8 cellular contexts compared by ENCODE assay signal in the genomic region with DNA sequence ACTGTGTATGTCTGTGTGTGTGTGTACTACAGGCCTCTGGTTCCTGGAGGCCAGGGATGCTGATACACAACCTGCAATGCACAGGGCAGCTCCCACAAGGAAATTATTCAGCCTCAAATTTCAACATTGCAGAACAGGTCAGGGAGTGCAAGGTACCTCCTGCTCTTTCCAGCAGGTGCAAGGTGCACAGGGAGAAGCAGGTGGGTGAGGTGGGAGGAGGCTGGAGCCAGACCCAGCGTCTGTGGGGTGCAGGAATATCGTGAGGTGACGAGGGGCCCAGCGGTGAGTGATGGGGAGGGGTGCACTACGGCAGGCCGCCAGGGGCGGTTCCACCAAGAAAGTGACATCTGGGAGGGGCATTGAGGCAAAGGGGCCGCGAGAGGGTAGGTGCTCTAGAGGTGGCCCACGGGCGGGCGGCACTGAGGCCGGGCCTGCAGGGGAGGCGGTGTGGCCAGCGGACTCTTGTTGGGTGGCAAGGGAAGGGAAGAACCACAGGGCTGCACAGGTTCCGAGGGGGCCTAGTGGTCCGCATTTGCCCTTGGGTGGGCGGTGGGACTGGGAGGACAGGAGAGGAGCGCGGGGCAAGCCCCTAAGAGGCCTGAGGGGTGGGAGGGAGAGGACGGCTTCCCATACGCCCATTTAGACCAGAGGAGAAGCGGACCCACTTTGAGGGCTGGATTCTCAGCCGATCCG. TPM values are rescaled to one million over a fixed set of nuclear protein-coding genes. Genes with fewer than 3 reads are reported as not detected.
DNase-seq lines count a peak whose midpoint lies in the region; ATAC-seq and TF ChIP-seq lines count a peak whose summit lies in the region.
"Had no signal": no experiment of that assay in that cellular context is flagged by ENCODE, and none has a peak within 500 bp of the region (broad histone marks: within the 10 kb centered on the region; RNA-seq: fewer than 3 reads in every experiment).

No MANE protein-coding gene starts in this region.

- H3K27ac Mint-ChIP-seq in T-helper 17 cell: peak overlapping the region; percentile 62

- H3K4me1 ChIP-seq in DOHH2 (ENCODE audit: control insufficient read depth, low read length) (peaks cover 9% of the 10 kb centered on the region; the same call in 1 of the 2 replicates), gastroesophageal sphincter (peaks cover 0 to 20% (median 5%) of the 10 kb centered on the region in 3 donors), psoas muscle (no peaks in the 10 kb centered on the region)

- H4K20me1 ChIP-seq in DOHH2 (ENCODE audit: control insufficient read depth, insufficient read depth, low read depth, low read length): no peaks in the 10 kb centered on the region

- no peak for TF ChIP-seq CTCF in DOHH2 (IDR thresholded peaks at IDR 0.05; ENCODE audit: low read depth, low read length, poor library complexity, severe bottlenecking)
- TF ChIP-seq CTCF in gastroesophageal sphincter (IDR thresholded peaks at IDR 0.05): no peak
- TF ChIP-seq CTCF in psoas muscle (IDR thresholded peaks at IDR 0.05): no peak

- no peak for TF ChIP-seq EP300 in gastroesophageal sphincter (IDR thresholded peaks at IDR 0.05)

- no peak for ATAC-seq in T-helper 17 cell
- ATAC-seq in gastroesophageal sphincter: no peak
- no peak for ATAC-seq in psoas muscle
- ATAC-seq in GM21529 (IDR thresholded peaks at IDR 0.05; ENCODE audit: unreplicated experiment): no peak

- H3K4me3 Mint-ChIP-seq in T-helper 17 cell: peak overlapping the region; percentile 83

- peak overlapping the region; percentile 98; the same call in 1 of the 2 replicates for H3K4me2 ChIP-seq in DOHH2 (ENCODE audit: low read length)

- no peak for TF ChIP-seq POLR2A in gastroesophageal sphincter (IDR thresholded peaks at IDR 0.05)

- no peaks in the 10 kb centered on the region for H3K9me2 ChIP-seq in DOHH2 (replicated peaks; ENCODE audit: control insufficient read depth, low read length)

- H3K4me3 ChIP-seq in DOHH2 (ENCODE audit: low read length) (no peak overlapping the region), gastroesophageal sphincter (peak overlapping the region in 1 of 2 donors; percentile 66), psoas muscle (peak overlapping the region; percentile 70)

- DNase-seq in T-helper 17 cell: no peak
- DNase-seq in psoas muscle: no peak
- no peak for DNase-seq in caudate nucleus (lab: John Stamatoyannopoulos, UW)
- DNase-seq in NCI-H2107 (lab: John Stamatoyannopoulos, UW): no peak
- DNase-seq: NCI-H1694 treated with DMSO at 0.1 percent for 48 hours had no signal

- H3K27me3 ChIP-seq in DOHH2 (ENCODE audit: control insufficient read depth, low read length) (peaks cover 5% of the 10 kb centered on the region; the same call in 1 of the 2 replicates), gastroesophageal sphincter (peaks cover 26% of the 10 kb centered on the region), psoas muscle (ENCODE audit: insufficient read depth in 3 of 3, low read length in 2 of 3) (peaks cover 0 to 19% (median 0%) of the 10 kb centered on the region in 3 donors)

- H3K27me3 Mint-ChIP-seq in T-helper 17 cell: no peaks in the 10 kb centered on the region

- H3K4me1 Mint-ChIP-seq in T-helper 17 cell: peaks cover 3% of the 10 kb centered on the region

- no peaks in the 10 kb centered on the region for H3K36me3 Mint-ChIP-seq in T-helper 17 cell (ENCODE audit: low read depth)

- H3K9me3 ChIP-seq in DOHH2 (ENCODE audit: control insufficient read depth, insufficient read depth, low read length): no peaks in the 10 kb centered on the region
- H3K9me3 ChIP-seq in T-helper 17 cell (ENCODE audit: control insufficient read depth, low read length, poor library complexity, severe bottlenecking): no peaks in the 10 kb centered on the region
- no peaks in the 10 kb centered on the region for H3K9me3 ChIP-seq in gastroesophageal sphincter
- H3K9me3 ChIP-seq in psoas muscle: no peaks in the 10 kb centered on the region

- intact Hi-C loops in psoas muscle (cut with DNase I): no loop called here

- no peaks in the 10 kb centered on the region for H3K36me3 ChIP-seq in DOHH2 (ENCODE audit: control insufficient read depth, low read length)
- H3K36me3 ChIP-seq in gastroesophageal sphincter: no peaks in the 10 kb centered on the region
- H3K36me3 ChIP-seq in psoas muscle (ENCODE audit: insufficient read depth in 1 of 2, low read depth in 1 of 2): no peaks in the 10 kb centered on the region

- WGBS in gastroesophageal sphincter (ENCODE audit: low coverage in 1 of 2), 2 donors: 67 to 71% methylated on average over 3 to 19 of the region's 25 CpGs
- 53 to 61% (median 59%) methylated on average over 23 to 25 of the region's 25 CpGs for WGBS in psoas muscle, 3 donors

- H3K27ac ChIP-seq in DOHH2 (ENCODE audit: low read depth, low read length) (no peak overlapping the region), gastroesophageal sphincter (peak overlapping the region in 3 of 4 donors; percentile 50 to 61 (median 55)), psoas muscle (no peak overlapping the region), caudate nucleus (ENCODE audit: low read depth, low read length) (no peak overlapping the region)

- no peaks in the 10 kb centered on the region for H3F3A ChIP-seq in DOHH2 (ENCODE audit: control insufficient read depth, insufficient read depth)

- no peaks in the 10 kb centered on the region for H3K79me2 ChIP-seq in DOHH2 (ENCODE audit: control insufficient read depth, low read length)

RNA-seq across cellular contexts. Expression of gene DGCR6L, which starts 21.6 kb away (rescaled TPM):
- total RNA-seq in T-helper 17 cell: 10 to 100 TPM; 29.2 to 31.7 TPM
- total RNA-seq in gastroesophageal sphincter: 10 to 100 TPM; 39.8 to 69.2 (median 60.4) TPM
- total RNA-seq in psoas muscle: 10 to 100 TPM; 33.2 to 44.9 (median 37.8) TPM
- 10 to 100 TPM; 55.2 to 87.2 (median 70.2) TPM for polyA plus RNA-seq in psoas muscle

RNA-seq across cellular contexts. Expression of gene RTN4R, which starts 30.1 kb away (rescaled TPM):
- total RNA-seq in T-helper 17 cell (1 to 10 TPM in 1 of 2 donors, under 1 TPM in 1; 0.68 to 2.1 TPM), gastroesophageal sphincter (1 to 10 TPM in 2 of 4 donors, not detected in 2; 1.3 to 2.4 TPM), psoas muscle (1 to 10 TPM in 1 of 4 donors, under 1 TPM in 3; 0.22 to 2.4 (median 0.64) TPM)
- under 1 TPM; 0.12 to 0.36 (median 0.30) TPM for polyA plus RNA-seq in psoas muscle

Comparison
In these comparisons a context has a peak if more than half of its experiments do, and no peak if none do; other contexts are left out.
1. H3K27ac ChIP-seq: peak in gastroesophageal sphincter (3 of 4); none in DOHH2 (single experiment), psoas muscle (single experiment) and caudate nucleus (single experiment).